Comparison of ENCODE assay signal across 8 cellular contexts in genomic region chr20:6178537-6178936, GRCh38. TPM values are rescaled to one million over a fixed set of nuclear protein-coding genes. Genes with fewer than 3 reads are reported as not detected.
A peak's percentile ranks its signal among the peaks of the same experiment; 100 is the strongest.
DNase-seq lines count a peak whose midpoint lies in the region; ATAC-seq and TF ChIP-seq lines count a peak whose summit lies in the region.

No MANE protein-coding gene starts in this region.

- TF ChIP-seq POLR2A in transverse colon (IDR thresholded peaks at IDR 0.05), result no peak

- peak; percentile 73 for TF ChIP-seq CTCF in 22Rv1 (IDR thresholded peaks at IDR 0.05)
- TF ChIP-seq CTCF in transverse colon (IDR thresholded peaks at IDR 0.05), result peak in 4 of 5 experiments; percentile 6 to 26 (median 21)

- DNase-seq in H7 (peak; percentile 18), NOMO-1 (lab: John Stamatoyannopoulos, UW; ENCODE audit: unreplicated experiment in 2 of 2) (peak; percentile 36 to 52), fibroblast of gingiva (ENCODE audit: low read depth) (peak; percentile 37), transverse colon (no peak), T-helper 2 cell (no peak), GM19238 (ENCODE audit: insufficient read length, low spot score) (no peak)

- H3K36me3 ChIP-seq in H7 (replicated peaks; ENCODE audit: control insufficient read depth, insufficient read depth, low read length), result no peaks in the 10 kb centered on the region
- no peaks in the 10 kb centered on the region for H3K36me3 ChIP-seq in transverse colon

- 4 to 14% methylated on average over 1 to 3 of the region's 3 CpGs for WGBS in transverse colon (ENCODE audit: low coverage in 1 of 2), 2 donors

- in situ Hi-C loops in transverse colon (cut with MboI; ENCODE audit: low pct_ligation_motif_present in 1 of 4, low pct_unique_long_range_greater_than_20kb in 1 of 4, low sequenced_read_pairs in 3 of 4), result no loop called here

- intact Hi-C loops in transverse colon (cut with DNase I; ENCODE audit: low total_unique reads), result no loop called here

- H3K4me3 ChIP-seq in H7 (ENCODE audit: insufficient read depth, low read depth, low read length) (no peak overlapping the region), transverse colon (no peak overlapping the region)

- TF ChIP-seq EP300 in transverse colon (IDR thresholded peaks at IDR 0.05; ENCODE audit: low read depth), result no peak

- H3K27ac ChIP-seq in 22Rv1 (no peak overlapping the region), transverse colon (no peak overlapping the region)

- H3K27me3 ChIP-seq in H7 (ENCODE audit: control insufficient read depth, insufficient read depth, low read length) (no peaks in the 10 kb centered on the region), transverse colon (no peaks in the 10 kb centered on the region)

- H3K4me1 ChIP-seq in transverse colon, result no peaks in the 10 kb centered on the region

- no peaks in the 10 kb centered on the region for H3K9me3 ChIP-seq in transverse colon

- no peak for ATAC-seq in GM21529 (IDR thresholded peaks at IDR 0.05; ENCODE audit: unreplicated experiment)

RNA-seq across cellular contexts. Expression of gene FERMT1, which starts 55.7 kb away (rescaled TPM):
- 11.0 and 14.3 TPM in 2 replicates for total RNA-seq in H7 (2014; rRNA removed; shearing (Covaris generic))
- 10 to 100 TPM; 23.2 to 31.9 (median 29.7) TPM for total RNA-seq in transverse colon

Comparison
In these comparisons a context has a peak if more than half of its experiments do, and no peak if none do; other contexts are left out.
1. DNase-seq: peak in H7 (single experiment), NOMO-1 (2 of 2) and fibroblast of gingiva (single experiment); none in transverse colon (single experiment), T-helper 2 cell (0 of 5) and GM19238 (single experiment).